Comparison of ENCODE assay signal across 15 cellular contexts in genomic region chr11:117256573-117256972, GRCh38. TPM values are rescaled to one million over a fixed set of nuclear protein-coding genes. Genes with fewer than 3 reads are reported as not detected.
DNase-seq lines count a peak whose midpoint lies in the region; ATAC-seq, FAIRE-seq and TF ChIP-seq lines count a peak whose summit lies in the region.
"Had no signal": no experiment of that assay in that cellular context is flagged by ENCODE, and none has a peak within 500 bp of the region (broad histone marks: within the 10 kb centered on the region; RNA-seq: fewer than 3 reads in every experiment).

No MANE protein-coding gene starts in this region.

- no peaks in the 10 kb centered on the region for H3K27me3 ChIP-seq in pancreas

- no peak for ATAC-seq in pancreas
- ATAC-seq in HG03457 (IDR thresholded peaks at IDR 0.05; ENCODE audit: unreplicated experiment), result no peak
- ATAC-seq: left ventricle myocardium superior, Right ventricle myocardium inferior had no signal

- peaks cover 9% of the 10 kb centered on the region for H3K36me3 Mint-ChIP-seq in endothelial cell (ENCODE audit: low read depth, unreplicated experiment)

- H3K27me3 Mint-ChIP-seq in endothelial cell (ENCODE audit: unreplicated experiment), result peaks cover under 1% of the 10 kb centered on the region

- intact Hi-C loops in pancreas (cut with DNase I), result no loop called here

- no peaks in the 10 kb centered on the region for H3K4me1 ChIP-seq in pancreas

- no peak overlapping the region for H3K4me3 ChIP-seq in pancreas
- H3K4me3 ChIP-seq: coronary artery, thoracic aorta had no signal

- peak; percentile 25 for DNase-seq in Daoy (ENCODE audit: low read depth)
- DNase-seq in M059J (ENCODE audit: low read depth), result peak; percentile 65
- DNase-seq in endothelial cell (ENCODE audit: low spot score), result no peak
- peak; percentile 11 for DNase-seq in kidney tubule cell (ENCODE audit: low spot score)
- no peak for DNase-seq in pancreas
- no peak for DNase-seq in activated effector memory CD4-positive, alpha-beta T cell treated with anti-CD3 and anti-CD28 coated beads, Interleukin-2, amount 50 U/mL, for 16 hours
- DNase-seq in central memory CD4-positive, alpha-beta T cell, result no peak
- DNase-seq: DMS79, left ventricle myocardium superior, occipital lobe had no signal

- H3K9me3 ChIP-seq in pancreas, result no peaks in the 10 kb centered on the region
- H3K9me3 ChIP-seq: thoracic aorta had no signal

- TF ChIP-seq CTCF in endothelial cell (IDR thresholded peaks at IDR 0.05; ENCODE audit: unreplicated experiment) (no peak), pancreas (IDR thresholded peaks at IDR 0.05) (no peak)

- FAIRE-seq in pancreas (lab: Jason Lieb, UNC), result no peak

- no peak overlapping the region for H3K27ac ChIP-seq in pancreas
- H3K27ac ChIP-seq: coronary artery, KMS-11, thoracic aorta had no signal

- H3K4me3 Mint-ChIP-seq in endothelial cell (ENCODE audit: unreplicated experiment), result peak overlapping the region; percentile 24

- 48 to 62% methylated on average over 2 of the region's 2 CpGs for WGBS in pancreas, 2 donors

- H3K27ac Mint-ChIP-seq in endothelial cell (ENCODE audit: unreplicated experiment), result no peak overlapping the region

- H3K4me1 Mint-ChIP-seq in endothelial cell (ENCODE audit: unreplicated experiment), result no peaks in the 10 kb centered on the region

- H3K9me3 Mint-ChIP-seq in endothelial cell (ENCODE audit: unreplicated experiment), result no peaks in the 10 kb centered on the region

- peaks cover 0 to 20% (median 0%) of the 10 kb centered on the region in 3 donors for H3K36me3 ChIP-seq in pancreas

RNA-seq across cellular contexts. Expression of gene RNF214, which starts 24.1 kb away (rescaled TPM):
- total RNA-seq in Daoy (2014; rRNA removed; shearing (Covaris generic)), result 6.9 and 7.6 TPM in 2 replicates
- total RNA-seq in M059J (2014; rRNA removed; shearing (Covaris generic)), result 7.8 and 7.9 TPM in 2 replicates
- total RNA-seq in endothelial cell (ENCODE audit: unreplicated experiment) (37.1 TPM), pancreas (10 to 100 TPM; 14.0 to 23.8 (median 20.8) TPM)
- 10 to 100 TPM; 15.7 to 17.8 TPM for polyA plus RNA-seq in pancreas

RNA-seq across cellular contexts. Expression of gene PCSK7, which starts 24.7 kb away (rescaled TPM):
- 33.7 and 38.0 TPM in 2 replicates for total RNA-seq in Daoy (2014; rRNA removed; shearing (Covaris generic))
- total RNA-seq in M059J (2014; rRNA removed; shearing (Covaris generic)), result 32.0 and 33.6 TPM in 2 replicates
- total RNA-seq in endothelial cell (ENCODE audit: unreplicated experiment) (93.6 TPM), pancreas (10 to 100 TPM; 20.3 to 36.5 (median 27.3) TPM)
- 10 to 100 TPM; 27.2 to 44.2 TPM for polyA plus RNA-seq in pancreas

RNA-seq across cellular contexts. Expression of gene BACE1-AS, which starts 34.6 kb away (rescaled TPM):
- total RNA-seq in Daoy (2014; rRNA removed; shearing (Covaris generic)), result 1.4 and 2.9 TPM in 2 replicates
- 0.39 and 2.3 TPM in 2 replicates for total RNA-seq in M059J (2014; rRNA removed; shearing (Covaris generic))
- 10.2 TPM for total RNA-seq in endothelial cell (ENCODE audit: unreplicated experiment)
- total RNA-seq in pancreas, result 1 to 10 TPM; 2.8 to 5.0 (median 4.0) TPM
- 1 to 10 TPM; 7.6 to 9.1 TPM for polyA plus RNA-seq in pancreas

RNA-seq across cellular contexts. Expression of gene TAGLN, which starts 57.4 kb away (rescaled TPM):
- total RNA-seq in Daoy (2014; rRNA removed; shearing (Covaris generic)), result 214 and 246 TPM in 2 replicates
- total RNA-seq in M059J (2014; rRNA removed; shearing (Covaris generic)), result 335 and 409 TPM in 2 replicates
- 25.4 TPM for total RNA-seq in endothelial cell (ENCODE audit: unreplicated experiment)
- total RNA-seq in pancreas, result 100 to 1,000 TPM in 1 of 6 donors, 10 to 100 TPM in 5; 24.1 to 100 (median 59.6) TPM
- 100 to 1,000 TPM; 363 to 430 TPM for polyA plus RNA-seq in pancreas

RNA-seq across cellular contexts. Expression of gene BACE1, which starts 59.5 kb away (rescaled TPM):
- total RNA-seq in Daoy (2014; rRNA removed; shearing (Covaris generic)), result 9.3 and 14.8 TPM in 2 replicates
- 40.9 and 43.3 TPM in 2 replicates for total RNA-seq in M059J (2014; rRNA removed; shearing (Covaris generic))
- total RNA-seq in endothelial cell (ENCODE audit: unreplicated experiment), result 28.4 TPM
- 100 to 1,000 TPM in 5 of 6 donors, 10 to 100 TPM in 1; 72.5 to 207 (median 123) TPM for total RNA-seq in pancreas
- polyA plus RNA-seq in pancreas, result 10 to 100 TPM; 27.8 to 53.8 TPM

Comparison
In these comparisons a context has a peak if more than half of its experiments do, and no peak if none do; other contexts are left out.
1. DNase-seq: peak in Daoy (single experiment), M059J (single experiment) and kidney tubule cell (single experiment); none in endothelial cell (single experiment), pancreas (0 of 6), activated effector memory CD4-positive, alpha-beta T cell treated with anti-CD3 and anti-CD28 coated beads, Interleukin-2, amount 50 U/mL, for 16 hours (single experiment) and central memory CD4-positive, alpha-beta T cell (single experiment).